Comparison of ENCODE assay signal across 8 cellular contexts in genomic region chr6:107490568-107491058, GRCh38. TPM values are rescaled to one million over a fixed set of nuclear protein-coding genes. Genes with fewer than 3 reads are reported as not detected.
A peak's percentile ranks its signal among the peaks of the same experiment; 100 is the strongest.
DNase-seq lines count a peak whose midpoint lies in the region; ATAC-seq and TF ChIP-seq lines count a peak whose summit lies in the region.

No MANE protein-coding gene starts in this region.

- no TSS peak for BruUV-seq in A673 (replicated peaks; lab: Mats Ljungman, UMichigan)

- H3K9me3 ChIP-seq in A673 (ENCODE audit: low read depth, low read length, poor library complexity, severe bottlenecking): no peaks in the 10 kb centered on the region
- no peaks in the 10 kb centered on the region for H3K9me3 ChIP-seq in stomach smooth muscle (ENCODE audit: control insufficient read depth in 2 of 2, low read length in 2 of 2)

- H3K36me3 ChIP-seq in A673 (ENCODE audit: insufficient read depth, low read length, poor library complexity, severe bottlenecking) (no peaks in the 10 kb centered on the region), kidney epithelial cell (ENCODE audit: control insufficient read depth, insufficient read depth, low read length) (no peaks in the 10 kb centered on the region), stomach smooth muscle (ENCODE audit: control insufficient read depth in 2 of 2, insufficient read depth in 2 of 2, low read length in 2 of 2) (no peaks in the 10 kb centered on the region)

- POLR2A ChIA-PET in A673 (lab: Charles Lee; ENCODE audit: low non-redundant PET): no interaction called here

- no peak for TF ChIP-seq CTCF in A673 (conservative IDR thresholded peaks at IDR 0.05; ENCODE audit: low read depth, low read length)
- TF ChIP-seq CTCF in kidney epithelial cell (IDR thresholded peaks at IDR 0.05; ENCODE audit: insufficient read depth, low read length, poor library complexity, severe bottlenecking): no peak

- H3K27ac ChIP-seq in A673 (ENCODE audit: low read depth, low read length, poor library complexity, severe bottlenecking) (no peak overlapping the region), angular gyrus (ENCODE audit: low read depth, low read length) (peak overlapping the region; percentile 61), stomach smooth muscle (ENCODE audit: low read length) (peak overlapping the region; percentile 66)

- DNase-seq in A673 (ENCODE audit: low spot score): no peak
- DNase-seq in kidney epithelial cell (ENCODE audit: low read depth): no peak
- no peak for DNase-seq in NAMALWA (ENCODE audit: low spot score)

- CTCF ChIA-PET in A673 (lab: Charles Lee): no interaction called here

- ATAC-seq in HG03432 (IDR thresholded peaks at IDR 0.05; ENCODE audit: unreplicated experiment) (peak; percentile 10), HG03139 (IDR thresholded peaks at IDR 0.05; ENCODE audit: unreplicated experiment) (no peak), HG03196 (IDR thresholded peaks at IDR 0.05; ENCODE audit: unreplicated experiment) (no peak)

- H3K4me3 ChIP-seq in A673 (ENCODE audit: low read depth, low read length, poor library complexity, severe bottlenecking): peak overlapping the region; percentile 68
- peak overlapping the region; percentile 59 for H3K4me3 ChIP-seq in kidney epithelial cell (ENCODE audit: low read depth, low read length)
- peak overlapping the region; percentile 76 to 88 for H3K4me3 ChIP-seq in stomach smooth muscle (ENCODE audit: low read length in 2 of 2)

- H3K4me1 ChIP-seq in A673 (ENCODE audit: insufficient read depth, low read length, poor library complexity, severe bottlenecking) (peaks cover 14% of the 10 kb centered on the region), stomach smooth muscle (ENCODE audit: control insufficient read depth, insufficient read depth, low read length) (peaks cover 32% of the 10 kb centered on the region)

- H3K27me3 ChIP-seq in A673 (replicated peaks; ENCODE audit: insufficient read depth, low read depth, low read length, poor library complexity) (peaks cover 38% of the 10 kb centered on the region), kidney epithelial cell (ENCODE audit: control insufficient read depth, insufficient read depth, low read length) (peaks cover 31% of the 10 kb centered on the region), stomach smooth muscle (ENCODE audit: control insufficient read depth in 1 of 2, insufficient read depth in 2 of 2, low read length in 2 of 2) (no peaks in the 10 kb centered on the region)

- peak overlapping the region; percentile 78 to 84 for H3K9ac ChIP-seq in stomach smooth muscle (ENCODE audit: low read length in 2 of 2)

- intact Hi-C loops in A673 (cut with micrococcal nuclease; ENCODE audit: unreplicated experiment): no loop called here

RNA-seq across cellular contexts. Expression of gene SOBP, which starts 0.7 kb away (rescaled TPM):
- 3.3 TPM in 2 replicates for total RNA-seq in A673 (2021)
- 1.2 and 1.8 TPM in 2 replicates for total RNA-seq in kidney epithelial cell

RNA-seq across cellular contexts. Expression of gene PDSS2, which starts 31.2 kb away (rescaled TPM):
- total RNA-seq in A673 (2021) (15.8 and 16.1 TPM in 2 replicates), kidney epithelial cell (13.4 and 18.1 TPM in 2 replicates)
